In the genomic region with DNA sequence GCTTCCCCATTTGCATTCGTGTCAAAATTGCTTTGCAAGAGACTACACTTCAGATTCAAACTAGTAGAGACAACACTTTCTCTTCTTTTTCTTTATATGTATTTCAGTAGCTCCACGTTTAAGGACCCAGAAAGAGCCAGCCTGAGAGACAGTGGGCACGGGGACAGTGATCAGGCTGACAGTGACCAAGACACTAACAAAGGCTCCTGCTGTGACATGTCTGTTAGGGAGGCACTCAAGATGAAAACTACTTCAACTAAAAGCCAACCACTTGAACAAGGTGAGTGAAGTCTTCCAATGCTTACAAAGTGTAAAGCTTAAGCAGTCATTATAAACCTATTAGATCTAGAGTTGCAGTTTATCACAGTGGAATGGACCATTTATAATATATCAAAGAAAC, we compare ENCODE assay signal across 12 cellular contexts. TPM values are rescaled to one million over a fixed set of nuclear protein-coding genes. Genes with fewer than 3 reads are reported as not detected.
DNase-seq lines count a peak whose midpoint lies in the region; ATAC-seq and TF ChIP-seq lines count a peak whose summit lies in the region.
"Had no signal": no experiment of that assay in that cellular context is flagged by ENCODE, and none has a peak within 500 bp of the region (broad histone marks: within the 10 kb centered on the region; RNA-seq: fewer than 3 reads in every experiment).

No MANE protein-coding gene starts in this region.

- no peaks in the 10 kb centered on the region for H3K36me3 ChIP-seq in mesendoderm (ENCODE audit: control insufficient read depth, insufficient read depth, low read length)
- H3K36me3 ChIP-seq in smooth muscle cell (ENCODE audit: low read depth) = no peaks in the 10 kb centered on the region
- H3K36me3 ChIP-seq: MG63 had no signal

- ATAC-seq in GM21528 (IDR thresholded peaks at IDR 0.05; ENCODE audit: low FRiP score, unreplicated experiment) = no peak
- ATAC-seq in left colon = no peak

- no peak overlapping the region for H3K4me3 ChIP-seq in mesendoderm (ENCODE audit: low read length)
- no peak overlapping the region for H3K4me3 ChIP-seq in smooth muscle cell
- H3K4me3 ChIP-seq: MG63 had no signal

- no peaks in the 10 kb centered on the region for H3F3A ChIP-seq in smooth muscle cell (ENCODE audit: low read depth)

- no peak overlapping the region for H4K8ac ChIP-seq in mesendoderm (ENCODE audit: low read depth, low read length)

- H3K27me3 ChIP-seq in mesendoderm (ENCODE audit: insufficient read depth, low read length, poor library complexity) (no peaks in the 10 kb centered on the region), smooth muscle cell (ENCODE audit: low read depth) (no peaks in the 10 kb centered on the region)
- H3K27me3 ChIP-seq: MG63 had no signal

- H3K4me2 ChIP-seq in mesendoderm (ENCODE audit: low read length) = no peak overlapping the region
- H3K4me2 ChIP-seq in smooth muscle cell = no peak overlapping the region
- H3K4me2 ChIP-seq: KMS-11 had no signal

- H3K9me3 ChIP-seq in smooth muscle cell (replicated peaks; ENCODE audit: low read depth) = no peaks in the 10 kb centered on the region
- H3K9me3 ChIP-seq: MG63 had no signal

- H2AK5ac ChIP-seq in mesendoderm (ENCODE audit: low read length) = no peak overlapping the region

- H4K5ac ChIP-seq in mesendoderm (ENCODE audit: low read length) = no peak overlapping the region

- no peak for TF ChIP-seq CTCF in smooth muscle cell (IDR thresholded peaks at IDR 0.05; ENCODE audit: borderline replicate concordance, insufficient read depth, poor library complexity, severe bottlenecking)

- H2BK5ac ChIP-seq in mesendoderm (ENCODE audit: low read length) = no peak overlapping the region

- H3K79me2 ChIP-seq in mesendoderm (ENCODE audit: control insufficient read depth, insufficient read depth, low read length) (no peaks in the 10 kb centered on the region), smooth muscle cell (ENCODE audit: low read depth) (no peaks in the 10 kb centered on the region)

- H3K4ac ChIP-seq in mesendoderm (ENCODE audit: low read depth, low read length) = no peak overlapping the region

- intact Hi-C loops in left colon (cut with DNase I, micrococcal nuclease) = no loop called here

- H4K20me1 ChIP-seq in smooth muscle cell (ENCODE audit: low read depth) = no peaks in the 10 kb centered on the region

- no peak overlapping the region for H2AFZ ChIP-seq in smooth muscle cell (ENCODE audit: low read depth)

- H3K27ac ChIP-seq in mesendoderm (ENCODE audit: low read depth, low read length) (no peak overlapping the region), smooth muscle cell (ENCODE audit: low read depth) (no peak overlapping the region)
- H3K27ac ChIP-seq: C4-2B, KMS-11 had no signal

- no peak overlapping the region for H3K9ac ChIP-seq in mesendoderm (ENCODE audit: low read length)
- H3K9ac ChIP-seq in smooth muscle cell (ENCODE audit: low read depth) = no peak overlapping the region
- H3K9ac ChIP-seq: KMS-11 had no signal

- no peaks in the 10 kb centered on the region for H3K4me1 ChIP-seq in mesendoderm (ENCODE audit: control insufficient read depth, low read depth, low read length)
- no peaks in the 10 kb centered on the region for H3K4me1 ChIP-seq in smooth muscle cell (ENCODE audit: low read depth)

- no peak overlapping the region for H3K18ac ChIP-seq in mesendoderm (ENCODE audit: low read length)

- peak; percentile 55 for DNase-seq in NCI-H146 (lab: John Stamatoyannopoulos, UW)
- DNase-seq in NCI-H146 treated with DMSO at 0.1 percent for 48 hours (lab: John Stamatoyannopoulos, UW; ENCODE audit: unreplicated experiment) = no peak
- peak; percentile 51 for DNase-seq in NCI-H748 treated with DMSO at 0.1 percent for 48 hours (lab: John Stamatoyannopoulos, UW)
- peak; percentile 22 for DNase-seq in mesendoderm
- no peak for DNase-seq in smooth muscle cell (lab: John Stamatoyannopoulos, UW; ENCODE audit: unreplicated experiment)
- no peak for DNase-seq in left colon
- DNase-seq in NK-92 (lab: John Stamatoyannopoulos, UW; ENCODE audit: unreplicated experiment) = no peak
- DNase-seq: MG63, NCI-H526 had no signal

- no CpG with 5 or more reads among the region's 3 CpGs for WGBS in mesendoderm (ENCODE audit: extremely low coverage, insufficient coverage, low lambda C conversion rate)
- WGBS in smooth muscle cell (ENCODE audit: low lambda C conversion rate) = 85% methylated on average over 3 of the region's 3 CpGs

- H2BK120ac ChIP-seq in mesendoderm (ENCODE audit: low read depth, low read length) = no peak overlapping the region

- no peak overlapping the region for H2BK15ac ChIP-seq in mesendoderm (replicated peaks; ENCODE audit: low read depth)

- no peak overlapping the region for H3K23ac ChIP-seq in mesendoderm (ENCODE audit: low read length)

- H3K56ac ChIP-seq in mesendoderm (ENCODE audit: low read length) = no peak overlapping the region

- H3K79me1 ChIP-seq in mesendoderm (ENCODE audit: low read length) = no peaks in the 10 kb centered on the region

RNA-seq across cellular contexts. Expression of a gene that starts 35.0 kb away (rescaled TPM):
- 0.70 TPM for polyA plus RNA-seq in mesendoderm (2013, experiment 1 of 2)
- 0.67 TPM for polyA plus RNA-seq in mesendoderm (2013, experiment 2 of 2)
- 9.6 and 9.7 TPM in 2 replicates for total RNA-seq in smooth muscle cell
- 5.7 and 5.9 TPM in 2 replicates for polyA plus RNA-seq in smooth muscle cell
- 1 to 10 TPM; 1.2 to 1.8 TPM for total RNA-seq in left colon

Comparison
In these comparisons a context has a peak if more than half of its experiments do, and no peak if none do; other contexts are left out.
1. DNase-seq: peak in NCI-H146 (single experiment), NCI-H748 treated with DMSO at 0.1 percent for 48 hours (single experiment) and mesendoderm (single experiment); none in NCI-H146 treated with DMSO at 0.1 percent for 48 hours (single experiment), smooth muscle cell (single experiment), left colon (0 of 2) and NK-92 (single experiment).